Comparison of ENCODE assay signal across 16 cellular contexts in the genomic region with DNA sequence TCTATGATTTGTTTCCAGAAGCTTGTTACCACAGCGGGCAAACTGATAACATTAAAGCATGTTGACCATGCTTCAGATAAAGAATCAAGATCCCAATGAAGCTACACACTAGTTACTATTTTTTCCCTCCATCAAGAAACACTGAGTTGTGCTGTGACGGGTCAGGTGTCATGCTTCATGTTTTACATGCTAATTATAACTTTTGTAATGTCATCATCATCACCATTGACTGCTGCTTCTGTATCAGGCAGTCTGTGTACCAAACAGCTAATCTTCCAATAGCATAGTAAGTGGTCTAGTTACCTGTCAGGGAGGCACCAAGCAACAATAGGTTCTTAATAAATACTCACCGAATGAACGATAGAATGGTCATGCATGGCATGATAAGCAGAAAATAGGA.
DNase-seq lines count a peak whose midpoint lies in the region; ATAC-seq and TF ChIP-seq lines count a peak whose summit lies in the region.
"Had no signal": no experiment of that assay in that cellular context is flagged by ENCODE, and none has a peak within 500 bp of the region (broad histone marks: within the 10 kb centered on the region; RNA-seq: fewer than 3 reads in every experiment).

No MANE protein-coding gene starts in this region.

- peaks cover 6% of the 10 kb centered on the region for H3K27me3 Mint-ChIP-seq in GM23338 (ENCODE audit: insufficient read depth, low read depth, poor library complexity)

- H3K36me3 ChIP-seq in psoas muscle (ENCODE audit: insufficient read depth in 1 of 2, low read depth in 1 of 2) = no peaks in the 10 kb centered on the region
- no peaks in the 10 kb centered on the region for H3K36me3 ChIP-seq in GM23338 (ENCODE audit: insufficient read depth)
- H3K36me3 ChIP-seq: BLaER1 treated with 17β-estradiol and CSF1 and Interleukin-3, amounts not matched to agents 10 nM and 100 nM had no signal

- H3K79me2 ChIP-seq in GM23338 (replicated peaks; ENCODE audit: insufficient read depth) = no peaks in the 10 kb centered on the region

- H3K4me3 Mint-ChIP-seq in GM23338 = no peak overlapping the region
- H3K4me3 Mint-ChIP-seq: B cell; CD8-positive, alpha-beta T cell; H9 had no signal

- peak; percentile 36 for ATAC-seq in Right ventricle myocardium superior (ENCODE audit: poor library complexity)
- ATAC-seq in Right ventricle myocardium inferior = no peak
- peak in 3 of 4 donors; percentile 40 to 81 (median 77) for ATAC-seq in psoas muscle
- ATAC-seq in GM23338 = no peak
- ATAC-seq: CD8-positive, alpha-beta T cell had no signal

- H3K9me3 Mint-ChIP-seq in GM23338 = no peaks in the 10 kb centered on the region
- H3K9me3 Mint-ChIP-seq: CD8-positive, alpha-beta T cell; H9 had no signal

- H3K9me3 ChIP-seq in psoas muscle = no peaks in the 10 kb centered on the region
- H3K9me3 ChIP-seq: BLaER1 treated with 17β-estradiol and CSF1 and Interleukin-3, amounts not matched to agents 10 nM and 100 nM had no signal

- no peak overlapping the region for H2AFZ ChIP-seq in GM23338

- H3K27ac Mint-ChIP-seq in GM23338 = no peak overlapping the region
- H3K27ac Mint-ChIP-seq: B cell; CD8-positive, alpha-beta T cell had no signal

- H3F3A ChIP-seq in GM23338 (replicated peaks; ENCODE audit: low read depth) = no peaks in the 10 kb centered on the region

- H3K4me1 ChIP-seq in psoas muscle (peaks cover 10% of the 10 kb centered on the region), GM23338 (ENCODE audit: insufficient read depth) (no peaks in the 10 kb centered on the region)

- H3K4me2 ChIP-seq in GM23338 = no peak overlapping the region
- H3K4me2 ChIP-seq: BLaER1 treated with 17β-estradiol and CSF1 and Interleukin-3, amounts not matched to agents 10 nM and 100 nM had no signal

- no peaks in the 10 kb centered on the region for H3K4me1 Mint-ChIP-seq in GM23338
- H3K4me1 Mint-ChIP-seq: B cell had no signal

- H3K9me2 ChIP-seq in GM23338 (ENCODE audit: insufficient read depth) = no peaks in the 10 kb centered on the region

- no peaks in the 10 kb centered on the region for H3K36me3 Mint-ChIP-seq in GM23338 (ENCODE audit: low read depth)
- H3K36me3 Mint-ChIP-seq: CD8-positive, alpha-beta T cell had no signal

- no peaks in the 10 kb centered on the region for H4K20me1 ChIP-seq in GM23338 (replicated peaks; ENCODE audit: insufficient read depth)
- H4K20me1 ChIP-seq: BLaER1 treated with 17β-estradiol and CSF1 and Interleukin-3, amounts not matched to agents 10 nM and 100 nM had no signal

- TF ChIP-seq CTCF in dorsolateral prefrontal cortex (IDR thresholded peaks at IDR 0.05 in 54 of 56, conservative IDR thresholded peaks at IDR 0.05 in 2 of 56; ENCODE audit: low read depth in 1 of 56, partially characterized antibody in 56 of 56) = no peak
- TF ChIP-seq CTCF in psoas muscle (IDR thresholded peaks at IDR 0.05) = no peak
- TF ChIP-seq CTCF in GM23338 (conservative IDR thresholded peaks at IDR 0.05; ENCODE audit: low read depth in 2 of 2) = no peak

- intact Hi-C loops in Right ventricle myocardium superior (cut with DNase I) (no loop called here), Right ventricle myocardium inferior (cut with DNase I) (no loop called here), dorsolateral prefrontal cortex (cut with DNase I) (loop anchor here in 1 of 2 donors (10.0 kb wide), 1 partner anchor 71 kb away; no protein-coding TSS in a partner anchor), psoas muscle (cut with DNase I) (no loop called here), posterior vena cava (cut with DNase I) (no loop called here)

- WGBS in psoas muscle, 3 donors = 48 to 70% (median 59%) methylated on average over 4 of the region's 4 CpGs

- H3K27me3 ChIP-seq in dorsolateral prefrontal cortex (peaks cover 0 to 4% (median 0%) of the 10 kb centered on the region in 45 donors), psoas muscle (ENCODE audit: insufficient read depth in 3 of 3, low read length in 2 of 3) (no peaks in the 10 kb centered on the region), GM23338 (ENCODE audit: insufficient read depth) (no peaks in the 10 kb centered on the region)
- H3K27me3 ChIP-seq: BLaER1 treated with 17β-estradiol and CSF1 and Interleukin-3, amounts not matched to agents 10 nM and 100 nM had no signal

- no peak overlapping the region for H3K4me3 ChIP-seq in dorsolateral prefrontal cortex
- H3K4me3 ChIP-seq in psoas muscle = no peak overlapping the region
- no peak overlapping the region for H3K4me3 ChIP-seq in GM23338
- H3K4me3 ChIP-seq: BLaER1 treated with 17β-estradiol and CSF1 and Interleukin-3, amounts not matched to agents 10 nM and 100 nM had no signal

- DNase-seq in Right ventricle myocardium superior (no peak), Right ventricle myocardium inferior (ENCODE audit: missing footprints) (no peak), NCI-H146 treated with DMSO at 0.1 percent for 48 hours (lab: John Stamatoyannopoulos, UW; ENCODE audit: unreplicated experiment) (peak; percentile 68), dorsolateral prefrontal cortex (no peak), psoas muscle (no peak), NCI-H2029 treated with DMSO at 0.1 percent for 48 hours (lab: John Stamatoyannopoulos, UW) (no peak), GM23338 (ENCODE audit: low spot score) (no peak), posterior vena cava (ENCODE audit: low spot score) (no peak)
- DNase-seq: Calu3; CD8-positive, alpha-beta T cell; DMS79 treated with DMSO at 0.1 percent for 48 hours; GF-D8; H9; IMR-90 had no signal

- H3K27ac ChIP-seq in dorsolateral prefrontal cortex (peak overlapping the region in 53 of 59 donors; percentile 44 to 94 (median 83)), psoas muscle (no peak overlapping the region), GM23338 (ENCODE audit: low read depth) (no peak overlapping the region)
- H3K27ac ChIP-seq: BLaER1 treated with 17β-estradiol and CSF1 and Interleukin-3, amounts not matched to agents 10 nM and 100 nM had no signal

TF ChIP-seq in GM23338, 12 proteins besides CTCF, POLR2A, EP300 and RAD21:
- TF ChIP-seq EZH2phosphoT487 (IDR thresholded peaks at IDR 0.05; ENCODE audit: unreplicated experiment) (no peak), ZNF331 (CRISPR knock-in tag; IDR thresholded peaks at IDR 0.05; ENCODE audit: low read depth) (no peak), ZNF114 (CRISPR knock-in tag; IDR thresholded peaks at IDR 0.05) (no peak)
TF ChIP-seq in GM23338: peak in this region for 0.

Comparison
In these comparisons a context has a peak if more than half of its experiments do, and no peak if none do; other contexts are left out.
1. ATAC-seq: peak in Right ventricle myocardium superior (single experiment) and psoas muscle (3 of 4); none in Right ventricle myocardium inferior (single experiment) and GM23338 (single experiment).
2. H3K27ac ChIP-seq: peak in dorsolateral prefrontal cortex (53 of 59); none in psoas muscle (single experiment) and GM23338 (single experiment).